In the genomic region with DNA sequence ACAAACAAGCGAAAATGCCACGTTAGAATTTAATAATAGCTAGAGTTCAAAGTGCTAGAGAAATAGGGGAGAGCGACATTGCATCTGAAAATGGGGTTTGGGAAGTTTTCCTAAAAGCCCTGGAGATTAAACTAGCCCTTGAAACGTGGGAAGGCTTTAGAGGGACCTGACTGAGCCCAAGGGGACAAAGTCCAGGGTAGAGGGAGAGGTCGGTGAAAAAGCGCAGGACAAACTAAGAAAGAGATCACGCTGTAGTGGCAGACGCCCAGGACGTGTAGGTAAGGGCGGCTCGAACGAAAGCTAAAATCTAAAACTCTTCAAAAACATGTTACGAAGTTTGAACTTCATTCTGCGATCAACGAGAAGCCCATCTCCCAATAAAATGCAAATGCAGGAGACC, we compare ENCODE assay signal across 1 cellular context.
TF ChIP-seq lines count a peak whose summit lies in the region.

No MANE protein-coding gene starts in this region.

TF ChIP-seq in GM23338, 12 proteins besides CTCF, POLR2A, EP300 and RAD21 (continued from another document):
- no peak for TF ChIP-seq ZNF462 (CRISPR knock-in tag; IDR thresholded peaks at IDR 0.05)
